In genomic region chr12:122322501-122322900, GRCh38 we compare ENCODE assay signal across 20 cellular contexts. TPM values are rescaled to one million over a fixed set of nuclear protein-coding genes. Genes with fewer than 3 reads are reported as not detected.
A peak's percentile ranks its signal among the peaks of the same experiment; 100 is the strongest.
DNase-seq lines count a peak whose midpoint lies in the region; ATAC-seq, FAIRE-seq and TF ChIP-seq lines count a peak whose summit lies in the region.
"Had no signal": no experiment of that assay in that cellular context is flagged by ENCODE, and none has a peak within 500 bp of the region (broad histone marks: within the 10 kb centered on the region; RNA-seq: fewer than 3 reads in every experiment).

No MANE protein-coding gene starts in this region.

- peak; percentile 60 for FAIRE-seq in bronchial epithelial cell (lab: Jason Lieb, UNC)
- FAIRE-seq: HepG2 had no signal

- no peaks in the 10 kb centered on the region for H3K27me3 ChIP-seq in bronchial epithelial cell (ENCODE audit: control insufficient read depth, insufficient read depth, low read length)
- H3K27me3 ChIP-seq: SJCRH30, tibial artery had no signal

- H3K4me3 ChIP-seq in HFF-Myc (replicated peaks; ENCODE audit: low read depth, low read length) (no peak overlapping the region), bronchial epithelial cell (ENCODE audit: low read depth, low read length) (no peak overlapping the region)
- H3K4me3 ChIP-seq: SJCRH30, tibial artery had no signal

- DNase-seq in Caki2 (ENCODE audit: low read depth), result peak; percentile 59
- peak; percentile 11 for DNase-seq in HFF-Myc (ENCODE audit: extremely low read depth, low read depth)
- peak; percentile 34 for DNase-seq in bronchial epithelial cell (ENCODE audit: low read depth)
- peak; percentile 64 for DNase-seq in islet precursor cell
- DNase-seq in superior temporal gyrus (ENCODE audit: extremely low spot score), result no peak
- DNase-seq: activated CD4-positive, alpha-beta memory T cell treated with anti-CD3 and anti-CD28 coated beads for 36 hours; activated T-cell treated with anti-CD3 and anti-CD28 coated beads for 4 hours; CD8-positive, alpha-beta T cell; DND-41; NCI-H146; NCI-H774; SJCRH30; stimulated activated naive CD4-positive, alpha-beta T cell; tibial artery had no signal

- peaks cover 18% of the 10 kb centered on the region for H3K36me3 ChIP-seq in bronchial epithelial cell (ENCODE audit: control insufficient read depth, insufficient read depth, low read length)

- ATAC-seq in HG03457 (IDR thresholded peaks at IDR 0.05; ENCODE audit: unreplicated experiment) (no peak), GM21723 (IDR thresholded peaks at IDR 0.05; ENCODE audit: unreplicated experiment) (no peak), GM19467 (IDR thresholded peaks at IDR 0.05; ENCODE audit: unreplicated experiment) (no peak)
- ATAC-seq: CD8-positive, alpha-beta T cell; HepG2; Panc1; sciatic nerve had no signal

- in situ Hi-C loops in Caki2 (cut with HindIII; ENCODE audit: low pct_unique_long_range_greater_than_20kb, low sequenced_read_pairs), result loop anchor here (5.0 kb wide), 1 partner anchor 45 kb away; no protein-coding TSS in a partner anchor

- TF ChIP-seq CTCF in HFF-Myc (IDR thresholded peaks at IDR 0.05; ENCODE audit: low read depth, low read length, missing control alignments) (no peak), bronchial epithelial cell (IDR thresholded peaks at IDR 0.05; ENCODE audit: insufficient read depth, low read length, severe bottlenecking) (no peak)

RNA-seq across cellular contexts. Expression of gene VPS33A, which starts 56.2 kb away (rescaled TPM):
- 15.5 and 23.4 TPM in 2 replicates for total RNA-seq in Caki2 (2014; rRNA removed; shearing (Covaris generic); ENCODE audit: low replicate concordance)
- total RNA-seq in bronchial epithelial cell, result 17.1 and 23.8 TPM in 2 replicates
